ENCODE assay signal across 11 cellular contexts in the genomic region with DNA sequence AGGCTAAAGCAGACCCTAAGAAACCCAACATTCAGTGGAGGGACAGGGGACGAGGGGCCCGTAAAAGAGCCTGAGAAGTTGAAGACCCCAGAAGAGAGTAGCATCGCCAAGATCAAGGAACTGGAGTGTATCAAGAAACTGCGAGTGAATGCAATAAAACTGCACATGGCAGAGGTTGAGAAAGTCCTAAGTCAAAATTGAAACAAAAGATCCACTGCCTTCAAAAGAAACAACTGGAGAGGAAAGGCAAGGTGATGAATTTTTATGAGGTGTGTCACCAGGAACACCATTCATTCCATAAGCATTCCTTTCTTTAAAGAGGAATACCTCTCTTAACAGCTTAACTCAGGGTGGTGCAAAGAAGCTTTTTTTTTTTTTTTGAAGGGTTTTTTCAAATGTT. TPM values are rescaled to one million over a fixed set of nuclear protein-coding genes. Genes with fewer than 3 reads are reported as not detected.
DNase-seq lines count a peak whose midpoint lies in the region; ATAC-seq, FAIRE-seq and TF ChIP-seq lines count a peak whose summit lies in the region.
"Had no signal": no experiment of that assay in that cellular context is flagged by ENCODE, and none has a peak within 500 bp of the region (broad histone marks: within the 10 kb centered on the region; RNA-seq: fewer than 3 reads in every experiment).

No MANE protein-coding gene starts in this region.

- H3K27me3 Mint-ChIP-seq in activated T-cell treated with anti-CD3 and anti-CD28 coated beads, Interleukin-2, amount 50 U/mL, for 72 hours (ENCODE audit: low read depth) = peaks cover 19% of the 10 kb centered on the region

- TF ChIP-seq CTCF in fibroblast of villous mesenchyme (IDR thresholded peaks at IDR 0.05; ENCODE audit: insufficient read depth, low read depth, low read length) = no peak

- no peak for DNase-seq in H54 (ENCODE audit: insufficient read length, low spot score)
- DNase-seq in RPMI7951 (ENCODE audit: low read depth) = peak; percentile 66
- peak; percentile 23 for DNase-seq in fibroblast of villous mesenchyme (ENCODE audit: low read depth)
- DNase-seq in NCI-H146 (lab: John Stamatoyannopoulos, UW) = no peak
- no peak for DNase-seq in GOT3 (lab: John Stamatoyannopoulos, UW)
- no peak for DNase-seq in medulla oblongata (ENCODE audit: extremely low spot score)
- no peak for DNase-seq in activated T-cell treated with anti-CD3 and anti-CD28 coated beads, Interleukin-2, amount 50 U/mL, for 72 hours
- DNase-seq: aorta, NCI-H446 had no signal

- no peaks in the 10 kb centered on the region for H3K27me3 ChIP-seq in skeletal muscle satellite cell (ENCODE audit: control insufficient read depth, insufficient read depth, low read length)

- no peak overlapping the region for H3K4me3 Mint-ChIP-seq in activated T-cell treated with anti-CD3 and anti-CD28 coated beads, Interleukin-2, amount 50 U/mL, for 72 hours
- H3K4me3 Mint-ChIP-seq: natural killer cell treated with Interleukin-12 subunit alpha and Interleukin-12 subunit beta and Interleukin-15 and Interleukin-18, amount 100 ng/mL, for 72 hours had no signal

- H3K9me3 ChIP-seq in skeletal muscle satellite cell (replicated peaks; ENCODE audit: low read length) = no peaks in the 10 kb centered on the region

- H3K4me1 ChIP-seq in skeletal muscle satellite cell (ENCODE audit: control insufficient read depth, insufficient read depth, low read length) = peaks cover 10% of the 10 kb centered on the region

- no peak for TF ChIP-seq POLR2A in H54 (IDR thresholded peaks at IDR 0.05; ENCODE audit: low read depth, low read length)

- H3K4me3 ChIP-seq in fibroblast of villous mesenchyme (ENCODE audit: low read depth, low read length) (no peak overlapping the region), skeletal muscle satellite cell (ENCODE audit: low read length) (no peak overlapping the region)

- peak; percentile 97 for FAIRE-seq in H54 (lab: Jason Lieb, UNC)

- H3K36me3 Mint-ChIP-seq in activated T-cell treated with anti-CD3 and anti-CD28 coated beads, Interleukin-2, amount 50 U/mL, for 72 hours (ENCODE audit: insufficient read depth in 2 of 2) = peaks cover 0 to 3% of the 10 kb centered on the region in 2 donors
- H3K36me3 Mint-ChIP-seq: natural killer cell treated with Interleukin-12 subunit alpha and Interleukin-12 subunit beta and Interleukin-15 and Interleukin-18, amount 100 ng/mL, for 72 hours had no signal

- no peak overlapping the region for H3K27ac Mint-ChIP-seq in activated T-cell treated with anti-CD3 and anti-CD28 coated beads, Interleukin-2, amount 50 U/mL, for 72 hours
- H3K27ac Mint-ChIP-seq: natural killer cell treated with Interleukin-12 subunit alpha and Interleukin-12 subunit beta and Interleukin-15 and Interleukin-18, amount 100 ng/mL, for 72 hours had no signal

- H3K36me3 ChIP-seq in skeletal muscle satellite cell (ENCODE audit: insufficient read depth, low read length) = no peaks in the 10 kb centered on the region

- peak overlapping the region; percentile 21 for H3K4me2 ChIP-seq in skeletal muscle satellite cell (ENCODE audit: low read length)

- H3K9me3 Mint-ChIP-seq in activated T-cell treated with anti-CD3 and anti-CD28 coated beads, Interleukin-2, amount 50 U/mL, for 72 hours = peaks cover 2 to 7% of the 10 kb centered on the region in 2 donors

- ATAC-seq in activated T-cell treated with anti-CD3 and anti-CD28 coated beads, Interleukin-2, amount 50 U/mL, for 72 hours (replicated peaks in 1 of 2) = no peak
- ATAC-seq: natural killer cell treated with Interleukin-12 subunit alpha and Interleukin-12 subunit beta and Interleukin-15 and Interleukin-18, amount 100 ng/mL, for 72 hours had no signal

- peaks cover 10% of the 10 kb centered on the region for H3K4me1 Mint-ChIP-seq in activated T-cell treated with anti-CD3 and anti-CD28 coated beads, Interleukin-2, amount 50 U/mL, for 72 hours (ENCODE audit: low read depth)

- H3K9ac ChIP-seq in skeletal muscle satellite cell (ENCODE audit: low read depth, low read length) = no peak overlapping the region

RNA-seq across cellular contexts. Expression of gene ADORA3, which starts 38.3 kb away (rescaled TPM):
- total RNA-seq in RPMI7951 (2014; rRNA removed; shearing (Covaris generic)) = not detected in 2 replicates
- total RNA-seq in fibroblast of villous mesenchyme = not detected in 2 replicates
- not detected in 2 replicates for total RNA-seq in skeletal muscle satellite cell (2012; rRNA removed)
- total RNA-seq in activated T-cell treated with anti-CD3 and anti-CD28 coated beads, Interleukin-2, amount 50 U/mL, for 72 hours = under 1 TPM in 1 of 2 donors, not detected in 1; 0.58 TPM
- total RNA-seq: natural killer cell treated with Interleukin-12 subunit alpha and Interleukin-12 subunit beta and Interleukin-15 and Interleukin-18, amount 100 ng/mL, for 72 hours had no signal

RNA-seq across cellular contexts. Expression of gene TMIGD3, which starts 38.3 kb away (rescaled TPM):
- not detected in 2 replicates for total RNA-seq in RPMI7951 (2014; rRNA removed; shearing (Covaris generic))
- total RNA-seq in fibroblast of villous mesenchyme = under 0.01 and 0.43 TPM in 2 replicates
- not detected in 2 replicates for total RNA-seq in skeletal muscle satellite cell (2012; rRNA removed)
- total RNA-seq in activated T-cell treated with anti-CD3 and anti-CD28 coated beads, Interleukin-2, amount 50 U/mL, for 72 hours = not detected
- total RNA-seq: natural killer cell treated with Interleukin-12 subunit alpha and Interleukin-12 subunit beta and Interleukin-15 and Interleukin-18, amount 100 ng/mL, for 72 hours had no signal

Comparison
In these comparisons a context has a peak if more than half of its experiments do, and no peak if none do; other contexts are left out.
1. DNase-seq: peak in RPMI7951 (single experiment) and fibroblast of villous mesenchyme (single experiment); none in H54 (single experiment), NCI-H146 (single experiment), GOT3 (single experiment), medulla oblongata (single experiment) and activated T-cell treated with anti-CD3 and anti-CD28 coated beads, Interleukin-2, amount 50 U/mL, for 72 hours (0 of 2).